Comparison of ENCODE assay signal across 8 cellular contexts in the genomic region with DNA sequence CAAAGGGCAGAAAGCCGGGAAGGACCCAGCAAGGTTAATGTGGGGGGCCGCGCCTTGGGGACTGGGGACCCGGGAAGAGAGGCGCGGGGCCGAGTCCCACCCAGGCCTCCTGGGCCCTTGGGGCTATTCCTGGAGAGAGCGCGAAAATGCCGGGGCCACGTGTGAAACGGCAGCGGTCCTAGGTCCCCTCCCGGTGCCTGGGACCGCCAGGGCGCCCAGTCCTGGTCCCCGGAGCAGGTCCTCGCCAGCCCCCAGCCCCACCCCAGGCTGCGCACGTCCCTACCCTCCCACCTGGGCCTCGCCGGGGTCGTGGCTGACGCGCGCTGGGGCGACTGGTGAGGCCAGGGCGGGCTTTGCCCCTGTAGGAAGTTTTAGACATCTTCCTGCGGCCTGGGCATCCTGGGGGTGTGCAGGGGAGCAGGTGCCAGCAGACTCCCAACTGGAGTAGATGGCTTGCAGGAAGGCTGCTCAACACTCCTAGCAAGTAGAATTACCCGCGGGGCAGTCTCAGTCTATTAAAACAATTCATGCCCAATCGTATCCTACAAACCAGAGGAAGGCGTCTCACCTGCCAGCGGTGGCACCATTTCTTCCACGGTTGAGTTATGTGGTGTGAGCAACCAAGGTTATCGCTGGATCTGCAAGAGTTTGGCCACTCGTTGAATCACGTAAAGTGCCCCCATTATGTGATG. TPM values are rescaled to one million over a fixed set of nuclear protein-coding genes. Genes with fewer than 3 reads are reported as not detected.
DNase-seq lines count a peak whose midpoint lies in the region; ATAC-seq and TF ChIP-seq lines count a peak whose summit lies in the region.

No MANE protein-coding gene starts in this region.

- ATAC-seq in HG03460 (IDR thresholded peaks at IDR 0.05; ENCODE audit: unreplicated experiment), result peak; percentile 5
- peak; percentile 10 for ATAC-seq in activated T-helper 17 cell treated with anti-CD3 and anti-CD28 coated beads, Interleukin-2, amount 50 U/mL, for 72 hours (replicated peaks)
- peak; percentile 7 to 31 (median 22) for ATAC-seq in heart right ventricle
- ATAC-seq in sciatic nerve, result peak; percentile 38
- ATAC-seq in GM19328 (IDR thresholded peaks at IDR 0.05; ENCODE audit: unreplicated experiment), result no peak

- no peaks in the 10 kb centered on the region for H3K36me3 Mint-ChIP-seq in activated T-helper 17 cell treated with anti-CD3 and anti-CD28 coated beads, Interleukin-2, amount 50 U/mL, for 72 hours (ENCODE audit: low read depth)

- peaks cover 0 to 56% (median 32%) of the 10 kb centered on the region in 9 donors for H3K4me1 ChIP-seq in heart right ventricle

- H3K27ac ChIP-seq in heart right ventricle, result peak overlapping the region; percentile 39 to 92 (median 80)

- intact Hi-C loops in heart right ventricle (cut with DNase I), result loop anchor here in 1 of 10 donors (5.0 kb wide), 1 partner anchor 162 kb away; no protein-coding TSS in a partner anchor
- intact Hi-C loops in sciatic nerve (cut with DNase I), result no loop called here

- H3K27ac Mint-ChIP-seq in activated T-helper 17 cell treated with anti-CD3 and anti-CD28 coated beads, Interleukin-2, amount 50 U/mL, for 72 hours, result no peak overlapping the region

- no peaks in the 10 kb centered on the region for H3K9me3 Mint-ChIP-seq in activated T-helper 17 cell treated with anti-CD3 and anti-CD28 coated beads, Interleukin-2, amount 50 U/mL, for 72 hours

- H3K9me3 ChIP-seq in heart right ventricle, result no peaks in the 10 kb centered on the region

- H3K4me1 Mint-ChIP-seq in activated T-helper 17 cell treated with anti-CD3 and anti-CD28 coated beads, Interleukin-2, amount 50 U/mL, for 72 hours, result peaks cover 7% of the 10 kb centered on the region

- peak overlapping the region; percentile 84; the same call in 1 of the 2 replicates for H3K4me3 ChIP-seq in GM08714 (ENCODE audit: low read length)
- peak overlapping the region; percentile 42 to 86 (median 72) for H3K4me3 ChIP-seq in heart right ventricle

- H3K4me3 Mint-ChIP-seq in activated T-helper 17 cell treated with anti-CD3 and anti-CD28 coated beads, Interleukin-2, amount 50 U/mL, for 72 hours, result peak overlapping the region; percentile 91

- WGBS in heart right ventricle, 2 donors, result 21 to 22% methylated on average over 34 to 38 of the region's 38 CpGs

- TF ChIP-seq CTCF in heart right ventricle (IDR thresholded peaks at IDR 0.05), result no peak

- H3K27me3 ChIP-seq in heart right ventricle, result peaks cover 0 to 19% (median 0%) of the 10 kb centered on the region in 7 donors

- H3K36me3 ChIP-seq in heart right ventricle, result no peaks in the 10 kb centered on the region

- DNase-seq in heart right ventricle, result peak in 1 of 2 donors; percentile 21
- no peak for DNase-seq in sciatic nerve (ENCODE audit: low spot score)
- no peak for DNase-seq in NCI-H82 treated with DMSO at 0.1 percent for 48 hours (lab: John Stamatoyannopoulos, UW; ENCODE audit: unreplicated experiment)
- DNase-seq in NCI-H1092 (lab: John Stamatoyannopoulos, UW), result no peak

- H3K27me3 Mint-ChIP-seq in activated T-helper 17 cell treated with anti-CD3 and anti-CD28 coated beads, Interleukin-2, amount 50 U/mL, for 72 hours, result no peaks in the 10 kb centered on the region

RNA-seq across cellular contexts. Expression of a gene that starts 0.8 kb away (rescaled TPM):
- 10 to 100 TPM in 1 of 2 donors, 1 to 10 TPM in 1; 6.2 to 18.5 TPM for total RNA-seq in activated T-helper 17 cell treated with anti-CD3 and anti-CD28 coated beads, Interleukin-2, amount 50 U/mL, for 72 hours
- 1 to 10 TPM; 1.4 to 6.7 (median 2.7) TPM for total RNA-seq in heart right ventricle
- 1 to 10 TPM; 1.7 to 2.3 TPM for polyA plus RNA-seq in heart right ventricle
- 8.6 TPM for total RNA-seq in sciatic nerve
